8 cellular contexts compared by ENCODE assay signal in the genomic region with DNA sequence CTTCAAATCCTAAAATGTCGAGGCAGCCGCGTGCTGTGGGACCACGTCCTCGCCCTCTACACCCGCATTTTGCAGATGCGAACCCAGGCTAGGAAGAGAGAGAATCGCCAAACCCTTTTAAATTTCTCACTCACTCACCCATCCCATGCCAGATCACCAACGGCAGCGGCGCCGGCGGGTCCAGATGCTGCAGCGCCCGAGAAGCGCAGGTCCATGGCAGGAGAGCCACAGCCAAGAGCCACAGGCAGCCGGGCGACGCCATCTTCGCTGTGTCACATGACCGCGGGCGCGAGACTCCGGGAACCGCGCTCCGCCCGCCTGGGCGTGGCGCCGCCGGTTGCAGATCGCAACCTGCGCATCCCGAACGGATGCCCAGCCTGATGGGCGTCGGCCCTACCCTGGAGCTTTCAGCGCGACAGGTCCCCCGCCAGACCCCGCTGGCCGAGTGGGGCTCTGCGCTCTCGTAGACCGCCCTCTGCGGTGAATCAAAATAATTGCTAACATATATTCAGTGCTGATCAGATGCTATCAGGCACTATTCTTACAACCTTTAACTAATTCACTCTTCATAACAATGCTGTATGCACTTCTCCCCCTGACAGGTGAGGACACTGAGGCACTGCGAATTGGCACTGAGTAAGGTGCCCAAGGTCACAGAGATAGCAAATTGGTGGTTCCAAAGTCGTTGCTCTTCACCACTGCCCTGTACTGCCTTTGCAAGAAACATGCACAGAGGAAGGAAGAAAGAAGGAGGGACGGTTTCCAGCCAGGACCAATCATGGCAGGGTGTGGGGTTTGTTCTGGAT. TPM values are rescaled to one million over a fixed set of nuclear protein-coding genes. Genes with fewer than 3 reads are reported as not detected.
DNase-seq lines count a peak whose midpoint lies in the region; ATAC-seq and TF ChIP-seq lines count a peak whose summit lies in the region.

A gene (minus strand): TSS at position 276 of the 806 bp plus-strand sequence. CDS start 14 bp downstream, at position 262.

- DNase-seq in CMK (ENCODE audit: low read depth) (peak; percentile 76), RPMI8226 (peak; percentile 89), fibroblast of pulmonary artery (ENCODE audit: low read depth) (peak; percentile 67)
- peak; percentile 74 for DNase-seq in activated T-helper 2 cell treated with anti-CD3 and anti-CD28 coated beads, Interferon-gamma antibody, Interleukin-2, Interleukin-4, amounts not matched to agents 10 μg/mL and 5 μg/mL and 100 μg/mL, durations not matched to agents 14 hours and 24 hours and 36 hours (ENCODE audit: low spot score)
- DNase-seq in natural killer cell treated with Interleukin-12 subunit alpha and Interleukin-12 subunit beta and Interleukin-15 and Interleukin-18, amount 100 ng/mL, for 72 hours (ENCODE audit: low spot score): peak; percentile 83
- DNase-seq in stimulated activated naive CD4-positive, alpha-beta T cell treated with Interleukin-2 at 50 U/mL for 16 hours (lab: John Stamatoyannopoulos, UW): peak; percentile 61

- peaks cover 24% of the 10 kb centered on the region for H3K4me1 Mint-ChIP-seq in activated T-helper 2 cell treated with anti-CD3 and anti-CD28 coated beads, Interferon-gamma antibody, Interleukin-2, Interleukin-4, amounts not matched to agents 10 μg/mL and 5 μg/mL and 100 μg/mL, durations not matched to agents 14 hours and 24 hours and 36 hours (ENCODE audit: low read depth)
- peaks cover 21 to 26% of the 10 kb centered on the region in 2 donors for H3K4me1 Mint-ChIP-seq in natural killer cell treated with Interleukin-12 subunit alpha and Interleukin-12 subunit beta and Interleukin-15 and Interleukin-18, amount 100 ng/mL, for 72 hours (ENCODE audit: low read depth in 2 of 2)

- H3K27ac Mint-ChIP-seq in activated T-helper 2 cell treated with anti-CD3 and anti-CD28 coated beads, Interferon-gamma antibody, Interleukin-2, Interleukin-4, amounts not matched to agents 10 μg/mL and 5 μg/mL and 100 μg/mL, durations not matched to agents 14 hours and 24 hours and 36 hours: peak within 1 kb of the TSS; percentile 93
- H3K27ac Mint-ChIP-seq in natural killer cell treated with Interleukin-12 subunit alpha and Interleukin-12 subunit beta and Interleukin-15 and Interleukin-18, amount 100 ng/mL, for 72 hours: peak within 1 kb of the TSS; percentile 65 to 79

- no peak for TF ChIP-seq RAD21 in Ishikawa (IDR thresholded peaks at IDR 0.05; ENCODE audit: low read depth)

- no peak for TF ChIP-seq EP300 in Ishikawa (IDR thresholded peaks at IDR 0.05; ENCODE audit: borderline replicate concordance)

- H3K9me3 Mint-ChIP-seq in activated T-helper 2 cell treated with anti-CD3 and anti-CD28 coated beads, Interferon-gamma antibody, Interleukin-2, Interleukin-4, amounts not matched to agents 10 μg/mL and 5 μg/mL and 100 μg/mL, durations not matched to agents 14 hours and 24 hours and 36 hours: peaks cover 8% of the 10 kb centered on the region
- no peaks in the 10 kb centered on the region for H3K9me3 Mint-ChIP-seq in natural killer cell treated with Interleukin-12 subunit alpha and Interleukin-12 subunit beta and Interleukin-15 and Interleukin-18, amount 100 ng/mL, for 72 hours

- H3K4me3 ChIP-seq in fibroblast of pulmonary artery (replicated peaks; ENCODE audit: low read depth, low read length): peak within 1 kb of the TSS; percentile 84

- TF ChIP-seq CTCF in fibroblast of pulmonary artery (IDR thresholded peaks at IDR 0.05; ENCODE audit: low read length, missing control alignments): peak; percentile 24

- intact Hi-C loops in activated T-helper 2 cell treated with anti-CD3 and anti-CD28 coated beads, Interferon-gamma antibody, Interleukin-2, Interleukin-4, amounts not matched to agents 10 μg/mL and 5 μg/mL and 100 μg/mL, durations not matched to agents 14 hours and 24 hours and 36 hours (cut with micrococcal nuclease): loop anchor here (5.0 kb wide), 1 partner anchor 240 kb away; no protein-coding TSS in a partner anchor

- ATAC-seq in GM21360 (IDR thresholded peaks at IDR 0.05; ENCODE audit: unreplicated experiment): peak; percentile 84
- ATAC-seq in natural killer cell treated with Interleukin-12 subunit alpha and Interleukin-12 subunit beta and Interleukin-15 and Interleukin-18, amount 100 ng/mL, for 72 hours: peak; percentile 96 to 97

- peaks cover 25% of the 10 kb centered on the region for H3K36me3 Mint-ChIP-seq in activated T-helper 2 cell treated with anti-CD3 and anti-CD28 coated beads, Interferon-gamma antibody, Interleukin-2, Interleukin-4, amounts not matched to agents 10 μg/mL and 5 μg/mL and 100 μg/mL, durations not matched to agents 14 hours and 24 hours and 36 hours (ENCODE audit: low read depth)
- H3K36me3 Mint-ChIP-seq in natural killer cell treated with Interleukin-12 subunit alpha and Interleukin-12 subunit beta and Interleukin-15 and Interleukin-18, amount 100 ng/mL, for 72 hours: peaks cover 17% of the 10 kb centered on the region

- peak within 1 kb of the TSS; percentile 99 for H3K4me3 Mint-ChIP-seq in activated T-helper 2 cell treated with anti-CD3 and anti-CD28 coated beads, Interferon-gamma antibody, Interleukin-2, Interleukin-4, amounts not matched to agents 10 μg/mL and 5 μg/mL and 100 μg/mL, durations not matched to agents 14 hours and 24 hours and 36 hours (ENCODE audit: low read depth)
- peak within 1 kb of the TSS; percentile 94 for H3K4me3 Mint-ChIP-seq in natural killer cell treated with Interleukin-12 subunit alpha and Interleukin-12 subunit beta and Interleukin-15 and Interleukin-18, amount 100 ng/mL, for 72 hours

- peaks cover 8% of the 10 kb centered on the region for H3K27me3 Mint-ChIP-seq in activated T-helper 2 cell treated with anti-CD3 and anti-CD28 coated beads, Interferon-gamma antibody, Interleukin-2, Interleukin-4, amounts not matched to agents 10 μg/mL and 5 μg/mL and 100 μg/mL, durations not matched to agents 14 hours and 24 hours and 36 hours (ENCODE audit: low read depth)
- peaks cover 12% of the 10 kb centered on the region in 2 donors for H3K27me3 Mint-ChIP-seq in natural killer cell treated with Interleukin-12 subunit alpha and Interleukin-12 subunit beta and Interleukin-15 and Interleukin-18, amount 100 ng/mL, for 72 hours

TF ChIP-seq in Ishikawa, 13 proteins besides CTCF, POLR2A, EP300 and RAD21:
- TF ChIP-seq, protein P1, sequence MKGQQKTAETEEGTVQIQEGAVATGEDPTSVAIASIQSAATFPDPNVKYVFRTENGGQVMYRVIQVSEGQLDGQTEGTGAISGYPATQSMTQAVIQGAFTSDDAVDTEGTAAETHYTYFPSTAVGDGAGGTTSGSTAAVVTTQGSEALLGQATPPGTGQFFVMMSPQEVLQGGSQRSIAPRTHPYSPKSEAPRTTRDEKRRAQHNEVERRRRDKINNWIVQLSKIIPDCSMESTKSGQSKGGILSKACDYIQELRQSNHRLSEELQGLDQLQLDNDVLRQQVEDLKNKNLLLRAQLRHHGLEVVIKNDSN (IDR thresholded peaks at IDR 0.05): peak; percentile 97
- TF ChIP-seq, protein P2, sequence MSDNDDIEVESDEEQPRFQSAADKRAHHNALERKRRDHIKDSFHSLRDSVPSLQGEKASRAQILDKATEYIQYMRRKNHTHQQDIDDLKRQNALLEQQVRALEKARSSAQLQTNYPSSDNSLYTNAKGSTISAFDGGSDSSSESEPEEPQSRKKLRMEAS (IDR thresholded peaks at IDR 0.05): peak; percentile 98
- TF ChIP-seq, protein P3, sequence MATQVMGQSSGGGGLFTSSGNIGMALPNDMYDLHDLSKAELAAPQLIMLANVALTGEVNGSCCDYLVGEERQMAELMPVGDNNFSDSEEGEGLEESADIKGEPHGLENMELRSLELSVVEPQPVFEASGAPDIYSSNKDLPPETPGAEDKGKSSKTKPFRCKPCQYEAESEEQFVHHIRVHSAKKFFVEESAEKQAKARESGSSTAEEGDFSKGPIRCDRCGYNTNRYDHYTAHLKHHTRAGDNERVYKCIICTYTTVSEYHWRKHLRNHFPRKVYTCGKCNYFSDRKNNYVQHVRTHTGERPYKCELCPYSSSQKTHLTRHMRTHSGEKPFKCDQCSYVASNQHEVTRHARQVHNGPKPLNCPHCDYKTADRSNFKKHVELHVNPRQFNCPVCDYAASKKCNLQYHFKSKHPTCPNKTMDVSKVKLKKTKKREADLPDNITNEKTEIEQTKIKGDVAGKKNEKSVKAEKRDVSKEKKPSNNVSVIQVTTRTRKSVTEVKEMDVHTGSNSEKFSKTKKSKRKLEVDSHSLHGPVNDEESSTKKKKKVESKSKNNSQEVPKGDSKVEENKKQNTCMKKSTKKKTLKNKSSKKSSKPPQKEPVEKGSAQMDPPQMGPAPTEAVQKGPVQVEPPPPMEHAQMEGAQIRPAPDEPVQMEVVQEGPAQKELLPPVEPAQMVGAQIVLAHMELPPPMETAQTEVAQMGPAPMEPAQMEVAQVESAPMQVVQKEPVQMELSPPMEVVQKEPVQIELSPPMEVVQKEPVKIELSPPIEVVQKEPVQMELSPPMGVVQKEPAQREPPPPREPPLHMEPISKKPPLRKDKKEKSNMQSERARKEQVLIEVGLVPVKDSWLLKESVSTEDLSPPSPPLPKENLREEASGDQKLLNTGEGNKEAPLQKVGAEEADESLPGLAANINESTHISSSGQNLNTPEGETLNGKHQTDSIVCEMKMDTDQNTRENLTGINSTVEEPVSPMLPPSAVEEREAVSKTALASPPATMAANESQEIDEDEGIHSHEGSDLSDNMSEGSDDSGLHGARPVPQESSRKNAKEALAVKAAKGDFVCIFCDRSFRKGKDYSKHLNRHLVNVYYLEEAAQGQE (IDR thresholded peaks at IDR 0.05; ENCODE audit: low read depth): no peak
- TF ChIP-seq CEBPB (IDR thresholded peaks at IDR 0.05): no peak
- TF ChIP-seq TEAD4 (IDR thresholded peaks at IDR 0.05): 0 out of 2 replicates have a peak, but pooled peaks have one; percentile 7
- TF ChIP-seq TAF1 (IDR thresholded peaks at IDR 0.05; ENCODE audit: low read depth): peak; percentile 93
- TF ChIP-seq TCF12 (IDR thresholded peaks at IDR 0.05; ENCODE audit: low read depth): peak; percentile 46; the same call in 1 of the 2 replicates
- peak; percentile 96 for TF ChIP-seq YY1 (IDR thresholded peaks at IDR 0.05; ENCODE audit: low read depth)
- TF ChIP-seq EGR1 (IDR thresholded peaks at IDR 0.05): no peak

RNA-seq across cellular contexts. Expression of the gene that starts here (rescaled TPM):
- 87.8 and 92.3 TPM in 2 replicates for total RNA-seq in activated T-helper 2 cell treated with anti-CD3 and anti-CD28 coated beads, Interferon-gamma antibody, Interleukin-2, Interleukin-4, amounts not matched to agents 10 μg/mL and 5 μg/mL and 100 μg/mL, durations not matched to agents 14 hours and 24 hours and 36 hours
- total RNA-seq in natural killer cell treated with Interleukin-12 subunit alpha and Interleukin-12 subunit beta and Interleukin-15 and Interleukin-18, amount 100 ng/mL, for 72 hours: 10 to 100 TPM; 42.3 to 64.0 TPM

Comparison
In these comparisons a context has a peak if more than half of its experiments do, and no peak if none do; other contexts are left out.
1. Peak in every context shown above with its lines: DNase-seq, ATAC-seq and H3K4me3 ChIP-seq.